Comparison of ENCODE assay signal across 19 cellular contexts in genomic region chr13:92941167-92941566, GRCh38.
DNase-seq lines count a peak whose midpoint lies in the region; ATAC-seq and TF ChIP-seq lines count a peak whose summit lies in the region.
"Had no signal": no experiment of that assay in that cellular context is flagged by ENCODE, and none has a peak within 500 bp of the region (broad histone marks: within the 10 kb centered on the region; RNA-seq: fewer than 3 reads in every experiment).

No MANE protein-coding gene starts in this region.

- no peaks in the 10 kb centered on the region for H3K4me1 ChIP-seq in GM23338 (ENCODE audit: insufficient read depth)
- H3K4me1 ChIP-seq in iPS-18a (ENCODE audit: control insufficient read depth, low read depth, low read length): peaks cover 6% of the 10 kb centered on the region
- H3K4me1 ChIP-seq: BE2C had no signal

- no peaks in the 10 kb centered on the region for H3K9me3 ChIP-seq in iPS-18a (ENCODE audit: control insufficient read depth, low read depth, low read length)
- H3K9me3 ChIP-seq: BE2C had no signal

- no peaks in the 10 kb centered on the region for H3F3A ChIP-seq in GM23338 (replicated peaks; ENCODE audit: low read depth)

- H3K79me2 ChIP-seq in GM23338 (replicated peaks; ENCODE audit: insufficient read depth): no peaks in the 10 kb centered on the region

- H3K36me3 ChIP-seq in GM23338 (ENCODE audit: insufficient read depth) (no peaks in the 10 kb centered on the region), iPS-18a (ENCODE audit: control insufficient read depth, low read depth, low read length) (no peaks in the 10 kb centered on the region), brain microvascular endothelial cell (replicated peaks) (no peaks in the 10 kb centered on the region)
- H3K36me3 ChIP-seq: BE2C had no signal

- H3K4me3 ChIP-seq in GM23338: no peak overlapping the region
- no peak overlapping the region for H3K4me3 ChIP-seq in astrocyte of the spinal cord (ENCODE audit: low read depth, low read length)
- no peak overlapping the region for H3K4me3 ChIP-seq in iPS-18a (ENCODE audit: low read length)
- H3K4me3 ChIP-seq in brain microvascular endothelial cell (ENCODE audit: low read depth, low read length): no peak overlapping the region
- H3K4me3 ChIP-seq: GM12878 had no signal

- no peak overlapping the region for H2AFZ ChIP-seq in GM23338

- H4K20me1 ChIP-seq in GM23338 (replicated peaks; ENCODE audit: insufficient read depth): no peaks in the 10 kb centered on the region

- H3K4me3 Mint-ChIP-seq in GM23338: no peak overlapping the region
- H3K4me3 Mint-ChIP-seq: CD4-positive, CD25-positive, alpha-beta regulatory T cell; CD8-positive, alpha-beta memory T cell had no signal

- H3K4me2 ChIP-seq in GM23338: no peak overlapping the region

- H3K4me1 Mint-ChIP-seq in GM23338: peaks cover 7% of the 10 kb centered on the region; the same call in 2 of the 3 replicates
- H3K4me1 Mint-ChIP-seq: CD4-positive, CD25-positive, alpha-beta regulatory T cell; CD8-positive, alpha-beta memory T cell had no signal

- H3K9ac ChIP-seq in iPS-18a (ENCODE audit: low read length): peak overlapping the region; percentile 12

- no peak for ATAC-seq in GM23338
- ATAC-seq in HG02885 (IDR thresholded peaks at IDR 0.05; ENCODE audit: poor library complexity, unreplicated experiment): no peak
- ATAC-seq: GM12878 had no signal

- no peaks in the 10 kb centered on the region for H3K27me3 ChIP-seq in GM23338 (ENCODE audit: insufficient read depth)
- no peaks in the 10 kb centered on the region for H3K27me3 ChIP-seq in iPS-18a (ENCODE audit: control insufficient read depth, insufficient read depth, low read length)
- H3K27me3 ChIP-seq in brain microvascular endothelial cell (replicated peaks): no peaks in the 10 kb centered on the region
- H3K27me3 ChIP-seq: BE2C had no signal

- H3K27ac ChIP-seq in GM23338 (ENCODE audit: low read depth) (no peak overlapping the region), iPS-18a (ENCODE audit: low read length) (no peak overlapping the region), brain microvascular endothelial cell (no peak overlapping the region)

- no peaks in the 10 kb centered on the region for H3K9me2 ChIP-seq in GM23338 (ENCODE audit: insufficient read depth)

- no peaks in the 10 kb centered on the region for H3K9me3 Mint-ChIP-seq in GM23338

- DNase-seq in GM23338 (ENCODE audit: low spot score) (peak; percentile 4), NCI-H226 (peak; percentile 4), astrocyte of the spinal cord (ENCODE audit: low read depth, low spot score) (peak; percentile 33), NCI-H748 (lab: John Stamatoyannopoulos, UW; ENCODE audit: unreplicated experiment) (no peak), HUDEP-2 (lab: John Stamatoyannopoulos, UW; ENCODE audit: unreplicated experiment in 76 of 76) (no peak), brain microvascular endothelial cell (no peak)
- DNase-seq: ACHN; BE2C; C1 segment of cervical spinal cord; CD4-positive, CD25-positive, alpha-beta regulatory T cell; CD8-positive, alpha-beta memory T cell; COR-L47; DMS 273 treated with DMSO at 0.1 percent for 48 hours; GF-D8; HCEC 1CT; KG1 had no signal

- no peak overlapping the region for H3K27ac Mint-ChIP-seq in GM23338
- H3K27ac Mint-ChIP-seq: CD4-positive, CD25-positive, alpha-beta regulatory T cell; CD8-positive, alpha-beta memory T cell had no signal

- H3K27me3 Mint-ChIP-seq in GM23338 (ENCODE audit: insufficient read depth, low read depth, poor library complexity): no peaks in the 10 kb centered on the region
- H3K27me3 Mint-ChIP-seq: CD4-positive, CD25-positive, alpha-beta regulatory T cell; CD8-positive, alpha-beta memory T cell had no signal

- no peaks in the 10 kb centered on the region for H3K36me3 Mint-ChIP-seq in GM23338 (ENCODE audit: low read depth)
- H3K36me3 Mint-ChIP-seq: CD4-positive, CD25-positive, alpha-beta regulatory T cell; CD8-positive, alpha-beta memory T cell had no signal

- in situ Hi-C loops in astrocyte of the spinal cord (cut with HindIII; ENCODE audit: low sequenced_read_pairs): no loop called here
- in situ Hi-C loops in brain microvascular endothelial cell (cut with HindIII; ENCODE audit: low pct_ligation_motif_present, low sequenced_read_pairs): no loop called here

- TF ChIP-seq CTCF in GM23338 (conservative IDR thresholded peaks at IDR 0.05; ENCODE audit: low read depth in 2 of 2) (no peak), astrocyte of the spinal cord (IDR thresholded peaks at IDR 0.05; ENCODE audit: low read depth, low read length) (no peak), brain microvascular endothelial cell (IDR thresholded peaks at IDR 0.05; ENCODE audit: low read depth, low read length, missing control alignments) (no peak)

TF ChIP-seq in GM23338, 12 proteins besides CTCF, POLR2A, EP300 and RAD21:
- TF ChIP-seq, protein P1, sequence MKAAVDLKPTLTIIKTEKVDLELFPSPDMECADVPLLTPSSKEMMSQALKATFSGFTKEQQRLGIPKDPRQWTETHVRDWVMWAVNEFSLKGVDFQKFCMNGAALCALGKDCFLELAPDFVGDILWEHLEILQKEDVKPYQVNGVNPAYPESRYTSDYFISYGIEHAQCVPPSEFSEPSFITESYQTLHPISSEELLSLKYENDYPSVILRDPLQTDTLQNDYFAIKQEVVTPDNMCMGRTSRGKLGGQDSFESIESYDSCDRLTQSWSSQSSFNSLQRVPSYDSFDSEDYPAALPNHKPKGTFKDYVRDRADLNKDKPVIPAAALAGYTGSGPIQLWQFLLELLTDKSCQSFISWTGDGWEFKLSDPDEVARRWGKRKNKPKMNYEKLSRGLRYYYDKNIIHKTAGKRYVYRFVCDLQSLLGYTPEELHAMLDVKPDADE (IDR thresholded peaks at IDR 0.05): no peak
- TF ChIP-seq STAT1 (IDR thresholded peaks at IDR 0.05; ENCODE audit: unreplicated experiment) (no peak), ZNF114 (CRISPR knock-in tag; IDR thresholded peaks at IDR 0.05) (no peak), EZH2phosphoT487 (IDR thresholded peaks at IDR 0.05; ENCODE audit: unreplicated experiment) (no peak), EZH2 (IDR thresholded peaks at IDR 0.05; ENCODE audit: low read depth, unreplicated experiment) (no peak)

Comparison
In these comparisons a context has a peak if more than half of its experiments do, and no peak if none do; other contexts are left out.
1. DNase-seq: peak in GM23338 (single experiment), NCI-H226 (single experiment) and astrocyte of the spinal cord (single experiment); none in NCI-H748 (single experiment), HUDEP-2 (0 of 76) and brain microvascular endothelial cell (single experiment).